15 cellular contexts compared by ENCODE assay signal in the genomic region with DNA sequence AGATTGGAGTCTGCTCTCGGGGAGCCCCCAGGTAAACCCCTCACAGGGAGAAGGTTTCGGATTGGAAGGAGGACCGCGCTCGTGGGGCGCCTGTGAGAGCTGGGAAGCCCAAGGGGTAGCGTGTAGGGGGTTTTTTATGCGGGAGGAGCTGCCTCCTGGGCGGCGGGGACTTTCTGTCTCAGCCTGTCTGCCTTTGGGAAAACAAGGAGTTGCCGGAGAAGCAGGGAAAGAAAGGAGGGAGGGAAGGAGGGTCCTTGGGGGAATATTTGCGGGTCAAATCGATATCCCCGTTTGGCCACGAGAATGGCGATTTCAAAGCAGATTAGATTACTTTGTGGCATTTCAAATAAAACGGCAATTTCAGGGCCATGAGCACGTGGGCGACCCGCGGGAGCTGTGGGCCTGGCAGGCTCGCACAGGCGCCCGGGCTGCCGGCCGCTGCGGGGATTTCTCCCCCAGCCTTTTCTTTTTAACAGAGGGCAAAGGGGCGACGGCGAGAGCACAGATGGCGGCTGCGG. TPM values are rescaled to one million over a fixed set of nuclear protein-coding genes. Genes with fewer than 3 reads are reported as not detected.
DNase-seq lines count a peak whose midpoint lies in the region; ATAC-seq and TF ChIP-seq lines count a peak whose summit lies in the region.
"Had no signal": no experiment of that assay in that cellular context is flagged by ENCODE, and none has a peak within 500 bp of the region (broad histone marks: within the 10 kb centered on the region; RNA-seq: fewer than 3 reads in every experiment).

No MANE protein-coding gene starts in this region.

- intact Hi-C loops in dorsolateral prefrontal cortex (cut with DNase I): no loop called here

- peak overlapping the region in 48 of 59 donors; percentile 0 to 55 (median 37) for H3K4me3 ChIP-seq in dorsolateral prefrontal cortex
- peak overlapping the region in 3 of 4 donors; percentile 5 to 34 (median 10) for H3K4me3 ChIP-seq in tibial nerve
- H3K4me3 ChIP-seq: SJSA1 had no signal

- H3K4me1 ChIP-seq in tibial nerve: peaks cover 0 to 67% (median 35%) of the 10 kb centered on the region in 4 donors
- H3K4me1 ChIP-seq: SJSA1 had no signal

- no peak for ATAC-seq in naive thymus-derived CD8-positive, alpha-beta T cell
- no peak for ATAC-seq in HG03354 (IDR thresholded peaks at IDR 0.05; ENCODE audit: poor library complexity, severe bottlenecking, unreplicated experiment)

- H3K9me3 Mint-ChIP-seq in activated naive CD8-positive, alpha-beta T cell (ENCODE audit: low read depth): no peaks in the 10 kb centered on the region
- no peaks in the 10 kb centered on the region for H3K9me3 Mint-ChIP-seq in activated naive CD8-positive, alpha-beta T cell treated with anti-CD3 and anti-CD28 coated beads for 36 hours
- H3K9me3 Mint-ChIP-seq in naive thymus-derived CD8-positive, alpha-beta T cell: peaks cover 0 to 3% (median 0%) of the 10 kb centered on the region in 9 donors

- POLR2A ChIA-PET in naive thymus-derived CD8-positive, alpha-beta T cell (lab: Charles Lee): interaction anchor here (0.6 kb wide), 1 partner anchor 249 kb away, joined by 4 read pairs; no protein-coding TSS in a partner anchor

- H3K4me3 Mint-ChIP-seq in activated naive CD8-positive, alpha-beta T cell: peak overlapping the region; percentile 68
- H3K4me3 Mint-ChIP-seq in activated naive CD8-positive, alpha-beta T cell treated with anti-CD3 and anti-CD28 coated beads for 36 hours: no peak overlapping the region
- H3K4me3 Mint-ChIP-seq in naive thymus-derived CD8-positive, alpha-beta T cell: peak overlapping the region in 8 of 10 donors; percentile 54 to 88 (median 63)

- H3K27ac ChIP-seq in dorsolateral prefrontal cortex (no peak overlapping the region), tibial nerve (no peak overlapping the region)
- H3K27ac ChIP-seq: SJSA1 had no signal

- H3K27me3 ChIP-seq in dorsolateral prefrontal cortex (peaks cover 26 to 100% (median 98%) of the 10 kb centered on the region in 45 donors), tibial nerve (peaks cover 0 to 100% of the 10 kb centered on the region in 2 donors)

- H3K9me3 ChIP-seq in tibial nerve: no peaks in the 10 kb centered on the region

- no peaks in the 10 kb centered on the region for H3K36me3 Mint-ChIP-seq in activated naive CD8-positive, alpha-beta T cell
- H3K36me3 Mint-ChIP-seq in activated naive CD8-positive, alpha-beta T cell treated with anti-CD3 and anti-CD28 coated beads for 36 hours: no peaks in the 10 kb centered on the region
- peaks cover 0 to 17% (median 0%) of the 10 kb centered on the region in 3 donors for H3K36me3 Mint-ChIP-seq in naive thymus-derived CD8-positive, alpha-beta T cell

- 2% methylated on average over 28 to 32 of the region's 32 CpGs for WGBS in tibial nerve, 2 donors

- no peak overlapping the region for H3K27ac Mint-ChIP-seq in activated naive CD8-positive, alpha-beta T cell
- H3K27ac Mint-ChIP-seq in activated naive CD8-positive, alpha-beta T cell treated with anti-CD3 and anti-CD28 coated beads for 36 hours: no peak overlapping the region
- H3K27ac Mint-ChIP-seq in naive thymus-derived CD8-positive, alpha-beta T cell: no peak overlapping the region

- no peak for DNase-seq in activated naive CD8-positive, alpha-beta T cell treated with anti-CD3 and anti-CD28 coated beads for 36 hours
- peak in 1 of 10 donors; percentile 9 for DNase-seq in dorsolateral prefrontal cortex
- DNase-seq in naive thymus-derived CD8-positive, alpha-beta T cell: no peak
- DNase-seq in tibial nerve (ENCODE audit: low spot score in 2 of 2): no peak
- no peak for DNase-seq in inferior parietal cortex (ENCODE audit: extremely low spot score)
- no peak for DNase-seq in NCI-H187 (lab: John Stamatoyannopoulos, UW)
- DNase-seq: activated CD4-positive, alpha-beta T cell treated with anti-CD3 and anti-CD28 coated beads for 4 hours; amniotic stem cell; erythroblast; HCEC 1CT; kidney; NCI-H510A treated with DMSO at 0.1 percent for 48 hours had no signal

- TF ChIP-seq CTCF in dorsolateral prefrontal cortex (IDR thresholded peaks at IDR 0.05 in 54 of 56, conservative IDR thresholded peaks at IDR 0.05 in 2 of 56; ENCODE audit: low read depth in 1 of 56, partially characterized antibody in 56 of 56) (no peak), tibial nerve (IDR thresholded peaks at IDR 0.05) (no peak)

- no peaks in the 10 kb centered on the region for H3K36me3 ChIP-seq in tibial nerve
- H3K36me3 ChIP-seq: SJSA1 had no signal

- H3K27me3 Mint-ChIP-seq in activated naive CD8-positive, alpha-beta T cell: peaks cover 45% of the 10 kb centered on the region
- peaks cover 96% of the 10 kb centered on the region for H3K27me3 Mint-ChIP-seq in activated naive CD8-positive, alpha-beta T cell treated with anti-CD3 and anti-CD28 coated beads for 36 hours
- H3K27me3 Mint-ChIP-seq in naive thymus-derived CD8-positive, alpha-beta T cell: peaks cover 42 to 97% (median 62%) of the 10 kb centered on the region in 5 donors

- no peak for TF ChIP-seq EP300 in tibial nerve (IDR thresholded peaks at IDR 0.05)

- peaks cover 49% of the 10 kb centered on the region for H3K4me1 Mint-ChIP-seq in activated naive CD8-positive, alpha-beta T cell (ENCODE audit: low read depth)
- H3K4me1 Mint-ChIP-seq in activated naive CD8-positive, alpha-beta T cell treated with anti-CD3 and anti-CD28 coated beads for 36 hours: peaks cover 34% of the 10 kb centered on the region
- H3K4me1 Mint-ChIP-seq in naive thymus-derived CD8-positive, alpha-beta T cell: peaks cover 27 to 57% (median 41%) of the 10 kb centered on the region in 4 donors

- TF ChIP-seq POLR2A in tibial nerve (IDR thresholded peaks at IDR 0.05): no peak

RNA-seq across cellular contexts. Expression of a gene that starts 9.7 kb away (rescaled TPM):
- not detected for total RNA-seq in activated naive CD8-positive, alpha-beta T cell treated with anti-CD3 and anti-CD28 coated beads for 36 hours
- total RNA-seq in dorsolateral prefrontal cortex (1 to 10 TPM in 66 of 120 experiments, under 1 TPM in 53, not detected in 1; 0.14 to 5.7 (median 1.1) TPM), tibial nerve (not detected)
- not detected for total RNA-seq in naive thymus-derived CD8-positive, alpha-beta T cell
- under 1 TPM in 2 of 3 donors, not detected in 1; 0.03 to 0.04 TPM for polyA plus RNA-seq in naive thymus-derived CD8-positive, alpha-beta T cell
